1 cellular context compared by ENCODE assay signal in genomic region chr6:90691823-90692222, GRCh38.
TF ChIP-seq lines count a peak whose summit lies in the region.

No MANE protein-coding gene starts in this region.

TF ChIP-seq in HCT116, 20 proteins besides CTCF, POLR2A, EP300 and RAD21 (continued from another document):
- TF ChIP-seq YY1 (IDR thresholded peaks at IDR 0.05; ENCODE audit: extremely low read depth, insufficient replicate concordance, low read depth, low read length) (no peak), SIN3A (IDR thresholded peaks at IDR 0.05; ENCODE audit: low read depth) (no peak), TCF7L2 (IDR thresholded peaks at IDR 0.05; ENCODE audit: borderline replicate concordance, extremely low read depth, insufficient read depth, insufficient read length) (no peak), ZBTB33 (IDR thresholded peaks at IDR 0.05; ENCODE audit: extremely low read depth, insufficient replicate concordance, low read length) (no peak)
